21 cellular contexts compared by ENCODE assay signal in genomic region chr3:173001622-173002021, GRCh38.
DNase-seq lines count a peak whose midpoint lies in the region; ATAC-seq, FAIRE-seq and TF ChIP-seq lines count a peak whose summit lies in the region.
"Had no signal": no experiment of that assay in that cellular context is flagged by ENCODE, and none has a peak within 500 bp of the region (broad histone marks: within the 10 kb centered on the region; RNA-seq: fewer than 3 reads in every experiment).

No MANE protein-coding gene starts in this region.

- no TSS peak for BruUV-seq in K562 (replicated peaks; lab: Mats Ljungman, UMichigan)

- TF ChIP-seq EP300 in A549 (IDR thresholded peaks at IDR 0.05) (no peak), K562 (IDR thresholded peaks at IDR 0.05; ENCODE audit: low read length) (no peak)

- TF ChIP-seq CTCF in A549 (IDR thresholded peaks at IDR 0.05): no peak
- no peak for TF ChIP-seq CTCF in GM23338 (conservative IDR thresholded peaks at IDR 0.05; ENCODE audit: low read depth in 2 of 2)
- TF ChIP-seq CTCF in K562 (IDR thresholded peaks at IDR 0.05 in 2 of 3, conservative IDR thresholded peaks at IDR 0.05 in 1 of 3; ENCODE audit: insufficient read depth in 2 of 3, low read depth in 1 of 3, low read length in 3 of 3): no peak

- H3K79me2 ChIP-seq in GM23338 (replicated peaks; ENCODE audit: insufficient read depth): no peaks in the 10 kb centered on the region
- H3K79me2 ChIP-seq in K562 (ENCODE audit: control insufficient read depth, insufficient read depth, low read length): no peaks in the 10 kb centered on the region; the same call in 2 of the 3 replicates

- H3K4me3 Mint-ChIP-seq in GM23338: no peak overlapping the region
- H3K4me3 Mint-ChIP-seq: B cell; CD4-positive, alpha-beta T cell; CD8-positive, alpha-beta T cell had no signal

- no peaks in the 10 kb centered on the region for H3K4me1 ChIP-seq in A549
- peaks cover 27% of the 10 kb centered on the region for H3K4me1 ChIP-seq in GM23338 (ENCODE audit: insufficient read depth)
- H3K4me1 ChIP-seq in K562 (replicated peaks in 1 of 2; ENCODE audit: control insufficient read depth in 2 of 2, insufficient read depth in 2 of 2, low read length in 2 of 2): peaks cover 3 to 11% of the 10 kb centered on the region in 2 experiments; a peak in 4 of 5 replicates
- H3K4me1 ChIP-seq: BLaER1 treated with 17β-estradiol and CSF1 and Interleukin-3, amounts not matched to agents 10 nM and 100 nM had no signal

- CTCF ChIA-PET in A549 (lab: Yijun Ruan, JAX) (no interaction called here), K562 (lab: Yijun Ruan, JAX; ENCODE audit: low intra/inter-chr PET ratio) (no interaction called here)

- peaks cover 19% of the 10 kb centered on the region for H3K4me1 Mint-ChIP-seq in GM23338
- H3K4me1 Mint-ChIP-seq: B cell had no signal

- H2AFZ ChIP-seq in GM23338 (peak overlapping the region; percentile 70; the same call in 1 of the 2 replicates), K562 (ENCODE audit: low read depth, low read length) (0 out of 2 replicates have a peak overlapping the region, but pooled peaks have one; percentile 12)

- no peaks in the 10 kb centered on the region for H3K9me3 ChIP-seq in A549
- H3K9me3 ChIP-seq in K562 (replicated peaks; ENCODE audit: control insufficient read depth, insufficient read depth, low read depth, low read length): peaks cover 14% of the 10 kb centered on the region; the same call in 1 of the 2 replicates
- H3K9me3 ChIP-seq: BLaER1 treated with 17β-estradiol and CSF1 and Interleukin-3, amounts not matched to agents 10 nM and 100 nM; Caco-2 had no signal

- TF ChIP-seq POLR2A in A549 (IDR thresholded peaks at IDR 0.05; ENCODE audit: low read length) (no peak), K562 (conservative IDR thresholded peaks at IDR 0.05) (no peak)

- H3K27ac ChIP-seq in A549 (no peak overlapping the region), GM23338 (ENCODE audit: low read depth) (no peak overlapping the region), K562 (ENCODE audit: extremely low read depth, low read depth, low read length) (no peak overlapping the region)
- H3K27ac ChIP-seq: BLaER1 treated with 17β-estradiol and CSF1 and Interleukin-3, amounts not matched to agents 10 nM and 100 nM; C4-2B had no signal

- DNase-seq in A549 (ENCODE audit: low read depth in 1 of 2, low spot score in 1 of 2): no peak
- DNase-seq in GM23338 (ENCODE audit: low spot score): no peak
- DNase-seq in K562 (ENCODE audit: extremely low read depth in 1 of 4, low spot score in 3 of 4): no peak
- DNase-seq in stimulated activated naive CD4-positive, alpha-beta T cell treated with Interleukin-2 at 50 U/mL for 16 hours (lab: John Stamatoyannopoulos, UW): no peak
- DNase-seq: 8988T; AML-193; Caco-2; Calu3; CD4-positive, alpha-beta T cell; CD8-positive, alpha-beta T cell; DMS79 treated with DMSO at 0.1 percent for 48 hours; GF-D8 had no signal

- no peaks in the 10 kb centered on the region; the same call in 2 of the 3 replicates for H3K36me3 Mint-ChIP-seq in GM23338 (ENCODE audit: low read depth)
- H3K36me3 Mint-ChIP-seq: CD8-positive, alpha-beta T cell had no signal

- no peaks in the 10 kb centered on the region; the same call in 2 of the 3 replicates for H3K9me3 Mint-ChIP-seq in GM23338
- H3K9me3 Mint-ChIP-seq: CD4-positive, alpha-beta T cell; CD8-positive, alpha-beta T cell had no signal

- no peak overlapping the region for H3K9ac ChIP-seq in K562 (ENCODE audit: insufficient read depth in 1 of 2, low read depth in 2 of 2, low read length in 2 of 2)
- H3K9ac ChIP-seq: BLaER1 treated with 17β-estradiol and CSF1 and Interleukin-3, amounts not matched to agents 10 nM and 100 nM had no signal

- ATAC-seq in A549: no peak
- no peak for ATAC-seq in GM23338
- no peak for ATAC-seq in K562
- no peak for ATAC-seq in GM18873 (IDR thresholded peaks at IDR 0.05; ENCODE audit: low FRiP score, unreplicated experiment)
- ATAC-seq in GM18870 (IDR thresholded peaks at IDR 0.05; ENCODE audit: unreplicated experiment): no peak
- ATAC-seq: CD8-positive, alpha-beta T cell had no signal

- no peak overlapping the region for H3K27ac Mint-ChIP-seq in GM23338
- H3K27ac Mint-ChIP-seq: B cell; CD4-positive, alpha-beta T cell; CD8-positive, alpha-beta T cell had no signal

- H3K36me3 ChIP-seq in GM23338 (ENCODE audit: insufficient read depth) (no peaks in the 10 kb centered on the region), K562 (ENCODE audit: control insufficient read depth, insufficient read depth, low read length) (no peaks in the 10 kb centered on the region)
- H3K36me3 ChIP-seq: BLaER1 treated with 17β-estradiol and CSF1 and Interleukin-3, amounts not matched to agents 10 nM and 100 nM had no signal

- H3K9me2 ChIP-seq in GM23338 (ENCODE audit: insufficient read depth): no peaks in the 10 kb centered on the region

- FAIRE-seq in A549 (lab: Jason Lieb, UNC): no peak
- no peak for FAIRE-seq in K562 (lab: Jason Lieb, UNC)
- FAIRE-seq: A204.1, D721Med, G401.6, GM12891 had no signal

- POLR2A ChIA-PET in A549 (lab: Yijun Ruan, JAX): no interaction called here
- POLR2A ChIA-PET in K562 (lab: Yijun Ruan, JAX): no interaction called here

- H3K27me3 ChIP-seq in GM23338 (ENCODE audit: insufficient read depth) (no peaks in the 10 kb centered on the region), K562 (ENCODE audit: control insufficient read depth in 2 of 2, insufficient read depth in 2 of 2, low read length in 2 of 2) (no peaks in the 10 kb centered on the region)
- H3K27me3 ChIP-seq: BLaER1 treated with 17β-estradiol and CSF1 and Interleukin-3, amounts not matched to agents 10 nM and 100 nM had no signal

- in situ Hi-C loops in K562 (cut with MboI): no loop called here

- H3F3A ChIP-seq in GM23338 (replicated peaks; ENCODE audit: low read depth): no peaks in the 10 kb centered on the region

- intact Hi-C loops in K562 (cut with micrococcal nuclease): no loop called here

- H3K9me1 ChIP-seq in K562 (ENCODE audit: control insufficient read depth, insufficient read depth, low read length): no peaks in the 10 kb centered on the region

- no peak overlapping the region for H3K4me3 ChIP-seq in A549
- no peak overlapping the region for H3K4me3 ChIP-seq in GM23338
- H3K4me3 ChIP-seq in K562: no peak overlapping the region
- H3K4me3 ChIP-seq: BLaER1 treated with 17β-estradiol and CSF1 and Interleukin-3, amounts not matched to agents 10 nM and 100 nM had no signal

- H3K27me3 Mint-ChIP-seq in GM23338 (ENCODE audit: insufficient read depth, low read depth, poor library complexity): no peaks in the 10 kb centered on the region
- H3K27me3 Mint-ChIP-seq: B cell; CD4-positive, alpha-beta T cell had no signal

- H3K4me2 ChIP-seq in A549 (no peak overlapping the region), GM23338 (no peak overlapping the region), K562 (ENCODE audit: insufficient read depth, low read length) (no peak overlapping the region)
- H3K4me2 ChIP-seq: BLaER1 treated with 17β-estradiol and CSF1 and Interleukin-3, amounts not matched to agents 10 nM and 100 nM had no signal

- TF ChIP-seq RAD21 in A549 (conservative IDR thresholded peaks at IDR 0.05 in 1 of 2, IDR thresholded peaks at IDR 0.05 in 1 of 2): no peak
- TF ChIP-seq RAD21 in K562 (CRISPR knock-in tag; conservative IDR thresholded peaks at IDR 0.05 in 1 of 2, IDR thresholded peaks at IDR 0.05 in 1 of 2): no peak

- H4K20me1 ChIP-seq in GM23338 (replicated peaks; ENCODE audit: insufficient read depth): no peaks in the 10 kb centered on the region
- no peaks in the 10 kb centered on the region for H4K20me1 ChIP-seq in K562 (replicated peaks; ENCODE audit: control insufficient read depth, insufficient read depth, low read length)
- H4K20me1 ChIP-seq: BLaER1 treated with 17β-estradiol and CSF1 and Interleukin-3, amounts not matched to agents 10 nM and 100 nM had no signal

TF ChIP-seq in A549, 52 proteins besides CTCF, POLR2A, EP300 and RAD21:
- TF ChIP-seq FOSL2 (IDR thresholded peaks at IDR 0.05) (no peak), FOSL2 (CRISPR knock-in tag; IDR thresholded peaks at IDR 0.05) (no peak), EHF (CRISPR knock-in tag; IDR thresholded peaks at IDR 0.05) (no peak), GATA3 (IDR thresholded peaks at IDR 0.05; ENCODE audit: borderline replicate concordance) (no peak), MAFK (IDR thresholded peaks at IDR 0.05; ENCODE audit: partially characterized antibody) (peak; percentile 34), ZC3H11A (IDR thresholded peaks at IDR 0.05) (no peak)

TF ChIP-seq in GM23338, 12 proteins besides CTCF, POLR2A, EP300 and RAD21 (continues in another document):
- TF ChIP-seq EZH2phosphoT487 (IDR thresholded peaks at IDR 0.05; ENCODE audit: unreplicated experiment) (no peak), JUNB (IDR thresholded peaks at IDR 0.05; ENCODE audit: unreplicated experiment) (no peak), EZH2 (IDR thresholded peaks at IDR 0.05; ENCODE audit: low read depth, unreplicated experiment) (no peak), CREB1 (CRISPR knock-in tag; IDR thresholded peaks at IDR 0.05; ENCODE audit: low read depth) (no peak)
- TF ChIP-seq, protein P1, sequence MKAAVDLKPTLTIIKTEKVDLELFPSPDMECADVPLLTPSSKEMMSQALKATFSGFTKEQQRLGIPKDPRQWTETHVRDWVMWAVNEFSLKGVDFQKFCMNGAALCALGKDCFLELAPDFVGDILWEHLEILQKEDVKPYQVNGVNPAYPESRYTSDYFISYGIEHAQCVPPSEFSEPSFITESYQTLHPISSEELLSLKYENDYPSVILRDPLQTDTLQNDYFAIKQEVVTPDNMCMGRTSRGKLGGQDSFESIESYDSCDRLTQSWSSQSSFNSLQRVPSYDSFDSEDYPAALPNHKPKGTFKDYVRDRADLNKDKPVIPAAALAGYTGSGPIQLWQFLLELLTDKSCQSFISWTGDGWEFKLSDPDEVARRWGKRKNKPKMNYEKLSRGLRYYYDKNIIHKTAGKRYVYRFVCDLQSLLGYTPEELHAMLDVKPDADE (IDR thresholded peaks at IDR 0.05): no peak

TF ChIP-seq in K562, 482 proteins besides CTCF, POLR2A, EP300 and RAD21 (continues in another document):
- TF ChIP-seq C11orf30 (IDR thresholded peaks at IDR 0.05; ENCODE audit: low read depth): peak; percentile 61
- no peak for TF ChIP-seq MYC (IDR thresholded peaks at IDR 0.05; ENCODE audit: low read depth, low read length)
- no peak for TF ChIP-seq MYC (CRISPR knock-in tag; IDR thresholded peaks at IDR 0.05; ENCODE audit: borderline replicate concordance, low read depth)

Comparison
In these comparisons a context has a peak if more than half of its experiments do, and no peak if none do; other contexts are left out.
1. Of the 35 proteins assayed by ChIP-seq in both K562 and A549: peak only in K562: none; only in A549: MAFK; in both: none; in neither: 34.